Comparison of ENCODE assay signal across 21 cellular contexts in the genomic region with DNA sequence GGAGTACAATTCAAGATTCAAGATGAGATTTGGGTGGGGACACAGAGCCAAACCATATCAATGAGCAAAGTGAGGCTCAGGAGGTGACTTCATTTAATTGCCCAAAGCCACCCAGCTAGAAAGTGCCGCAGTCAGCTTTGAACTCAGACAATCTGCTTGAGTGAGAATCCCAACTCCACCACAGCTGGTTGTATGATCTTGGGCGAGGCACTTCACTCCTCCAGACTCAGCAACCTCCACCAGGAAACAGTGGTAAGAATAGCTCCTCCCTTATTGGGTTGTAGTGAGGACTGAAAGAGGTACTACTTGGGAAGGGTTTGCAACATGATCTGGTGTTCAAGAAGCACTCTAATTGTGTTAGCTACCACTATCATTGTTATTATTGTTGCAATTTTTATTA.
"Had no signal": no experiment of that assay in that cellular context is flagged by ENCODE, and none has a peak within 500 bp of the region (broad histone marks: within the 10 kb centered on the region; RNA-seq: fewer than 3 reads in every experiment).

No MANE protein-coding gene starts in this region.

- H3K4me3 ChIP-seq: adrenal gland, SK-N-MC had no signal

- H3K27me3 ChIP-seq: adrenal gland had no signal

- H3K4me1 ChIP-seq: adrenal gland had no signal

- H3K36me3 ChIP-seq: adrenal gland had no signal

- H3K27ac ChIP-seq: adrenal gland, SK-N-MC had no signal

- DNase-seq: activated CD4-positive, alpha-beta T cell treated with anti-CD3 and anti-CD28 coated beads for 1 hour; activated CD4-positive, alpha-beta T cell treated with anti-CD3 and anti-CD28 coated beads, Interleukin-2, amount 10 ng/mL, durations not matched to agents 24 days and 14 days; activated CD4-positive, alpha-beta T cell treated with anti-CD3 and anti-CD28 coated beads, Interleukin-2, amount 50 U/mL, for 48 hours; activated gamma-delta T cell treated with Interleukin-2 at 50 U/mL for 16 hours; activated naive CD4-positive, alpha-beta T cell treated with anti-CD3 and anti-CD28 coated beads, Interleukin-2, amount 10 ng/mL, durations not matched to agents 7 days and 5 days; activated naive CD8-positive, alpha-beta T cell treated with anti-CD3 and anti-CD28 coated beads, Interleukin-2, amount 10 ng/mL, durations not matched to agents 7 days and 5 days; activated T-cell treated with anti-CD3 and anti-CD28 coated beads, Interleukin-2, amount 50 U/mL, for 72 hours; adrenal gland; anterior cingulate cortex; NCI-H1048; NCI-H146; NCI-H187 treated with DMSO at 0.1 percent for 48 hours; NCI-H2081 treated with DMSO at 0.1 percent for 48 hours; NCI-H2227 treated with DMSO at 0.1 percent for 48 hours; NCI-H446 treated with DMSO at 0.1 percent for 48 hours; NCI-H524 treated with DMSO at 0.1 percent for 48 hours; NCI-H774; SW 1271 had no signal

- H3K9me3 ChIP-seq: adrenal gland had no signal

- ATAC-seq: activated T-cell treated with anti-CD3 and anti-CD28 coated beads, Interleukin-2, amount 50 U/mL, for 72 hours; Right ventricle myocardium inferior; WTC11 had no signal
